ENCODE assay signal across 19 cellular contexts in genomic region chr10:5268234-5268633, GRCh38.
DNase-seq lines count a peak whose midpoint lies in the region; ATAC-seq, FAIRE-seq and TF ChIP-seq lines count a peak whose summit lies in the region.
"Had no signal": no experiment of that assay in that cellular context is flagged by ENCODE, and none has a peak within 500 bp of the region (broad histone marks: within the 10 kb centered on the region; RNA-seq: fewer than 3 reads in every experiment).

No MANE protein-coding gene starts in this region.

- H3K9me2 ChIP-seq in PC-3 (replicated peaks; ENCODE audit: low read length) = no peaks in the 10 kb centered on the region

- H3F3A ChIP-seq in PC-3 (ENCODE audit: low read length, unreplicated experiment) = no peaks in the 10 kb centered on the region

- H2AFZ ChIP-seq in PC-3 (ENCODE audit: low read length) = no peak overlapping the region
- H2AFZ ChIP-seq: GM23248 had no signal

- TF ChIP-seq POLR2A in A549 (IDR thresholded peaks at IDR 0.05; ENCODE audit: low read length) = no peak

- no peak for TF ChIP-seq RAD21 in A549 (conservative IDR thresholded peaks at IDR 0.05 in 1 of 2, IDR thresholded peaks at IDR 0.05 in 1 of 2)

- POLR2A ChIA-PET in A549 (lab: Yijun Ruan, JAX) (no interaction called here), PC-3 (lab: Charles Lee; ENCODE audit: unreplicated experiment) (no interaction called here)

- DNase-seq in A549 (ENCODE audit: low read depth in 1 of 2, low spot score in 1 of 2) (no peak), PC-3 (no peak), left colon (no peak), T-helper 2 cell (no peak), NCI-H2029 (lab: John Stamatoyannopoulos, UW) (no peak), NCI-H82 (lab: John Stamatoyannopoulos, UW) (no peak)
- DNase-seq: Caco-2; CD4-positive, CD25-positive, alpha-beta regulatory T cell; CD8-positive, alpha-beta T cell; DMS153; DND-41; GM23248; H7 had no signal

- H3K27me3 ChIP-seq in PC-3 (ENCODE audit: low read length) = no peaks in the 10 kb centered on the region
- H3K27me3 ChIP-seq: BLaER1 had no signal

- peak; percentile 59 for FAIRE-seq in A549 (lab: Jason Lieb, UNC)
- FAIRE-seq: G401.6, GM12892, H1 had no signal

- H3K4me2 ChIP-seq in A549 (no peak overlapping the region), PC-3 (ENCODE audit: low read length) (no peak overlapping the region)
- H3K4me2 ChIP-seq: BLaER1 had no signal

- no peaks in the 10 kb centered on the region for H3K79me2 ChIP-seq in PC-3 (ENCODE audit: low read length)

- H4K20me1 ChIP-seq in PC-3 (ENCODE audit: low read length) = no peaks in the 10 kb centered on the region
- H4K20me1 ChIP-seq: BLaER1 had no signal

- H3K9ac ChIP-seq in PC-3 (ENCODE audit: low read length) = no peak overlapping the region
- H3K9ac ChIP-seq: BLaER1, GM23248 had no signal

- no peak for TF ChIP-seq EP300 in A549 (IDR thresholded peaks at IDR 0.05)

- intact Hi-C loops in PC-3 (cut with micrococcal nuclease) (no loop called here), left colon (cut with DNase I, micrococcal nuclease) (no loop called here)

- H3K36me3 ChIP-seq in PC-3 (ENCODE audit: low read depth, low read length) = no peaks in the 10 kb centered on the region
- H3K36me3 ChIP-seq: BLaER1 had no signal

- H3K4me3 ChIP-seq in A549 (no peak overlapping the region), PC-3 (ENCODE audit: low read length) (no peak overlapping the region)
- H3K4me3 ChIP-seq: BLaER1, GM23248 had no signal

- CTCF ChIA-PET in A549 (lab: Yijun Ruan, JAX) = no interaction called here
- CTCF ChIA-PET in PC-3 (lab: Charles Lee) = no interaction called here

- H3K27ac ChIP-seq in A549 (no peak overlapping the region), PC-3 (ENCODE audit: low read length) (no peak overlapping the region)
- H3K27ac ChIP-seq: BLaER1, C4-2B, GM23248 had no signal

- H3K4me1 ChIP-seq in A549 (peaks cover 20% of the 10 kb centered on the region), PC-3 (ENCODE audit: insufficient read depth, low read length) (peaks cover 7% of the 10 kb centered on the region; the same call in 1 of the 2 replicates)
- H3K4me1 ChIP-seq: BLaER1 had no signal

- TF ChIP-seq CTCF in A549 (IDR thresholded peaks at IDR 0.05) (no peak), PC-3 (conservative IDR thresholded peaks at IDR 0.05; ENCODE audit: low read depth, low read length) (no peak)

- no TSS peak for BruUV-seq in PC-3 (replicated peaks; lab: Mats Ljungman, UMichigan)

- H3K9me3 ChIP-seq in A549 = peaks cover 23% of the 10 kb centered on the region
- no peaks in the 10 kb centered on the region for H3K9me3 ChIP-seq in PC-3 (ENCODE audit: low read length)

- no peak for ATAC-seq in A549
- peak; percentile 69 for ATAC-seq in PC-3
- ATAC-seq in left colon = peak; percentile 96
- ATAC-seq: CD8-positive, alpha-beta T cell; HCT116 had no signal

TF ChIP-seq in A549, 52 proteins besides CTCF, POLR2A, EP300 and RAD21:
- TF ChIP-seq RARB (CRISPR knock-in tag; IDR thresholded peaks at IDR 0.05) = no peak
- TF ChIP-seq HEYL (CRISPR knock-in tag; IDR thresholded peaks at IDR 0.05) = no peak
- TF ChIP-seq JUN (IDR thresholded peaks at IDR 0.05) = no peak
- TF ChIP-seq, protein P1, sequence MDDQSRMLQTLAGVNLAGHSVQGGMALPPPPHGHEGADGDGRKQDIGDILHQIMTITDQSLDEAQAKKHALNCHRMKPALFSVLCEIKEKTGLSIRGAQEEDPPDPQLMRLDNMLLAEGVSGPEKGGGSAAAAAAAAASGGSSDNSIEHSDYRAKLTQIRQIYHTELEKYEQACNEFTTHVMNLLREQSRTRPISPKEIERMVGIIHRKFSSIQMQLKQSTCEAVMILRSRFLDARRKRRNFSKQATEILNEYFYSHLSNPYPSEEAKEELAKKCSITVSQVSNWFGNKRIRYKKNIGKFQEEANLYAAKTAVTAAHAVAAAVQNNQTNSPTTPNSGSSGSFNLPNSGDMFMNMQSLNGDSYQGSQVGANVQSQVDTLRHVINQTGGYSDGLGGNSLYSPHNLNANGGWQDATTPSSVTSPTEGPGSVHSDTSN (IDR thresholded peaks at IDR 0.05) = no peak

Comparison
In these comparisons a context has a peak if more than half of its experiments do, and no peak if none do; other contexts are left out.
1. ATAC-seq: peak in PC-3 (single experiment) and left colon (single experiment); none in A549 (0 of 2).